ENCODE assay signal across 9 cellular contexts in genomic region chr9:133558191-133559126, GRCh38. TPM values are rescaled to one million over a fixed set of nuclear protein-coding genes. Genes with fewer than 3 reads are reported as not detected.
A peak's percentile ranks its signal among the peaks of the same experiment; 100 is the strongest.
DNase-seq lines count a peak whose midpoint lies in the region; ATAC-seq, FAIRE-seq and TF ChIP-seq lines count a peak whose summit lies in the region.
"Had no signal": no experiment of that assay in that cellular context is flagged by ENCODE, and none has a peak within 500 bp of the region (broad histone marks: within the 10 kb centered on the region; RNA-seq: fewer than 3 reads in every experiment).

No MANE protein-coding gene starts in this region.

- no peaks in the 10 kb centered on the region for H4K20me1 ChIP-seq in BLaER1
- H4K20me1 ChIP-seq in endothelial cell of umbilical vein (replicated peaks; ENCODE audit: control insufficient read depth, extremely low read depth, insufficient read depth, low read length): no peaks in the 10 kb centered on the region

- H3K4me1 Mint-ChIP-seq in natural killer cell: peaks cover 16 to 22% of the 10 kb centered on the region in 2 donors

- H3K4me1 ChIP-seq in BLaER1 (peaks cover 95% of the 10 kb centered on the region), endothelial cell of umbilical vein (ENCODE audit: control insufficient read depth, extremely low read depth, insufficient read depth, low read length) (peaks cover 14% of the 10 kb centered on the region), urinary bladder (ENCODE audit: insufficient read depth) (no peaks in the 10 kb centered on the region), testis (peaks cover 17% of the 10 kb centered on the region)

- no peaks in the 10 kb centered on the region for H3K9me3 Mint-ChIP-seq in natural killer cell

- peak overlapping the region; percentile 24 for H2AFZ ChIP-seq in endothelial cell of umbilical vein (ENCODE audit: low read depth, low read length)

- TF ChIP-seq POLR2A in endothelial cell of umbilical vein (IDR thresholded peaks at IDR 0.05; ENCODE audit: low read depth, low read length): no peak
- no peak for TF ChIP-seq POLR2A in testis (IDR thresholded peaks at IDR 0.05)

- dilution Hi-C loops in endothelial cell of umbilical vein (cut with MboI; ENCODE audit: extremely low pct_ligation_motif_present, low sequenced_read_pairs): no loop called here

- H3K79me2 ChIP-seq in endothelial cell of umbilical vein (ENCODE audit: control insufficient read depth, insufficient read depth, low read length): no peaks in the 10 kb centered on the region

- WGBS in urinary bladder: 37% methylated on average over 31 of the region's 31 CpGs
- WGBS in testis, 2 donors: 71 to 81% methylated on average over 30 to 31 of the region's 31 CpGs

- H3K4me2 ChIP-seq in BLaER1 (peak overlapping the region; percentile 96), endothelial cell of umbilical vein (ENCODE audit: insufficient read depth, low read length) (peak overlapping the region; percentile 20)

- POLR2A ChIA-PET in endothelial cell of umbilical vein (lab: Charles Lee): no interaction called here

- FAIRE-seq in RCC 7860 (lab: Jason Lieb, UNC) (peak; percentile 36), endothelial cell of umbilical vein (lab: Jason Lieb, UNC) (peak; percentile 81)

- peak; percentile 39 for ATAC-seq in GM21786 (IDR thresholded peaks at IDR 0.05; ENCODE audit: unreplicated experiment)
- ATAC-seq in natural killer cell: peak; percentile 53 to 83 (median 74)

- H3K9ac ChIP-seq in BLaER1 (peak overlapping the region; percentile 74), endothelial cell of umbilical vein (replicated peaks; ENCODE audit: extremely low read depth, insufficient read depth, low read length) (no peak overlapping the region)

- peak overlapping the region; percentile 67 to 82 for H3K27ac Mint-ChIP-seq in natural killer cell

- H3K9me3 ChIP-seq in BLaER1 (no peaks in the 10 kb centered on the region), endothelial cell of umbilical vein (replicated peaks; ENCODE audit: control insufficient read depth, insufficient read depth, low read length) (no peaks in the 10 kb centered on the region), testis (no peaks in the 10 kb centered on the region)
- H3K9me3 ChIP-seq: neutrophil had no signal

- CTCF ChIA-PET in endothelial cell of umbilical vein (lab: Charles Lee): interaction anchor here (1.1 kb wide), 1 partner anchor 414 kb away, joined by 3 read pairs; no protein-coding TSS in a partner anchor

- peak; percentile 47 for DNase-seq in RCC 7860 (ENCODE audit: low spot score)
- peak; percentile 26 for DNase-seq in endothelial cell of umbilical vein (ENCODE audit: low read depth, low spot score)
- peak; percentile 41 for DNase-seq in natural killer cell
- no peak for DNase-seq in testis
- DNase-seq in SKM-1 treated with dmso at 0.1 percent for 144 hours (lab: John Stamatoyannopoulos, UW; ENCODE audit: unreplicated experiment): no peak

- H3K27ac ChIP-seq in BLaER1 (peak overlapping the region; percentile 97), endothelial cell of umbilical vein (ENCODE audit: insufficient read depth, low read depth, low read length) (peak overlapping the region; percentile 30), urinary bladder (ENCODE audit: low read depth) (peak overlapping the region; percentile 44), testis (peak overlapping the region in 1 of 2 donors; percentile 0)
- H3K27ac ChIP-seq: neutrophil had no signal

- H3K9me1 ChIP-seq in endothelial cell of umbilical vein (replicated peaks; ENCODE audit: control insufficient read depth, extremely low read depth, insufficient read depth, low read length): no peaks in the 10 kb centered on the region

- intact Hi-C loops in endothelial cell of umbilical vein (cut with micrococcal nuclease) (no loop called here), natural killer cell (cut with micrococcal nuclease) (no loop called here), testis (cut with DNase I; ENCODE audit: low total_unique reads) (no loop called here)

- H3K4me3 Mint-ChIP-seq in natural killer cell: peak overlapping the region; percentile 65

- H3K36me3 Mint-ChIP-seq in natural killer cell: no peaks in the 10 kb centered on the region

- H3K4me3 ChIP-seq in BLaER1 (peak overlapping the region; percentile 21), endothelial cell of umbilical vein (replicated peaks in 1 of 3; ENCODE audit: insufficient read depth in 1 of 3, low read depth in 1 of 3, low read length in 3 of 3) (no peak overlapping the region), urinary bladder (ENCODE audit: low read depth, low read length) (no peak overlapping the region), testis (no peak overlapping the region)

- no TSS peak for BruUV-seq in endothelial cell of umbilical vein (replicated peaks; lab: Mats Ljungman, UMichigan)

- no peak for TF ChIP-seq CTCF in endothelial cell of umbilical vein (IDR thresholded peaks at IDR 0.05; ENCODE audit: extremely low read depth in 1 of 2, insufficient read depth in 1 of 2, low read depth in 1 of 2, low read length in 2 of 2)
- TF ChIP-seq CTCF in natural killer cell (IDR thresholded peaks at IDR 0.05): no peak
- TF ChIP-seq CTCF in testis (IDR thresholded peaks at IDR 0.05): no peak

- H3K27me3 ChIP-seq in BLaER1: no peaks in the 10 kb centered on the region
- H3K27me3 ChIP-seq in endothelial cell of umbilical vein (ENCODE audit: control insufficient read depth in 2 of 2, insufficient read depth in 2 of 2, low read length in 2 of 2): no peaks in the 10 kb centered on the region
- no peaks in the 10 kb centered on the region for H3K27me3 ChIP-seq in testis

- peaks cover 0 to 16% of the 10 kb centered on the region in 2 donors for H3K27me3 Mint-ChIP-seq in natural killer cell (ENCODE audit: low read depth in 2 of 2)

- H3K36me3 ChIP-seq in BLaER1: no peaks in the 10 kb centered on the region
- H3K36me3 ChIP-seq in endothelial cell of umbilical vein (ENCODE audit: control insufficient read depth in 2 of 2, extremely low read depth in 1 of 2, insufficient read depth in 2 of 2, low read length in 2 of 2): no peaks in the 10 kb centered on the region
- H3K36me3 ChIP-seq in urinary bladder (ENCODE audit: insufficient read depth): no peaks in the 10 kb centered on the region
- H3K36me3 ChIP-seq in testis (ENCODE audit: low read depth, missing control alignments): no peaks in the 10 kb centered on the region
- H3K36me3 ChIP-seq: neutrophil had no signal

TF ChIP-seq in endothelial cell of umbilical vein, 7 proteins besides CTCF, POLR2A, EP300 and RAD21:
- TF ChIP-seq, protein P1, sequence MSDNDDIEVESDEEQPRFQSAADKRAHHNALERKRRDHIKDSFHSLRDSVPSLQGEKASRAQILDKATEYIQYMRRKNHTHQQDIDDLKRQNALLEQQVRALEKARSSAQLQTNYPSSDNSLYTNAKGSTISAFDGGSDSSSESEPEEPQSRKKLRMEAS (IDR thresholded peaks at IDR 0.05; ENCODE audit: insufficient read depth, insufficient read length): no peak
- peak; percentile 69 for TF ChIP-seq GATA2 (IDR thresholded peaks at IDR 0.05; ENCODE audit: insufficient read depth, insufficient read length, low read depth, low read length)
- TF ChIP-seq EZH2 (IDR thresholded peaks at IDR 0.05; ENCODE audit: borderline replicate concordance, low read depth, low read length, severe bottlenecking): no peak
- peak; percentile 30 for TF ChIP-seq JUN (IDR thresholded peaks at IDR 0.05; ENCODE audit: borderline replicate concordance, insufficient read depth, insufficient read length, low read depth)
- TF ChIP-seq POLR2AphosphoS5 (IDR thresholded peaks at IDR 0.05; ENCODE audit: insufficient read depth, low read depth, low read length): no peak
- TF ChIP-seq MYC (IDR thresholded peaks at IDR 0.05; ENCODE audit: low read depth, low read length): no peak
- peak; percentile 81 for TF ChIP-seq FOS (IDR thresholded peaks at IDR 0.05; ENCODE audit: borderline replicate concordance, insufficient read depth, low read length)

RNA-seq across cellular contexts. Expression of gene ADAMTSL2, which starts 24.0 kb away (rescaled TPM):
- total RNA-seq in endothelial cell of umbilical vein (not detected in 2 replicates), natural killer cell (not detected), urinary bladder (2.2 TPM), testis (10 to 100 TPM in 1 of 2 donors, 1 to 10 TPM in 1; 9.4 to 11.1 TPM)
- polyA plus RNA-seq in endothelial cell of umbilical vein (not detected in 2 replicates), urinary bladder (8.9 TPM), testis (ENCODE audit: insufficient read depth, low read depth, low replicate concordance) (3.8 TPM)
- polyA plus RNA-seq in endothelial cell of umbilical vein (2011; cell fraction: cytosol; rRNA removed): not detected in 2 replicates
- polyA plus RNA-seq in endothelial cell of umbilical vein (2011; cell fraction: nucleus; rRNA removed): not detected in 2 replicates
- not detected in 2 replicates for polyA plus RNA-seq in endothelial cell of umbilical vein (2012)
- polyA minus RNA-seq in endothelial cell of umbilical vein: not detected in 2 replicates
- not detected for polyA minus RNA-seq in endothelial cell of umbilical vein (2011; cell fraction: cytosol; rRNA and poly(A)+ RNA removed)
- not detected in 2 replicates for polyA minus RNA-seq in endothelial cell of umbilical vein (2011; cell fraction: nucleus; rRNA and poly(A)+ RNA removed)

RNA-seq across cellular contexts. Expression of gene MYMK, which starts 33.7 kb away (rescaled TPM):
- not detected in 2 replicates for total RNA-seq in endothelial cell of umbilical vein
- polyA plus RNA-seq in endothelial cell of umbilical vein: not detected in 2 replicates
- polyA plus RNA-seq in endothelial cell of umbilical vein (2011; cell fraction: cytosol; rRNA removed): not detected in 2 replicates
- polyA plus RNA-seq in endothelial cell of umbilical vein (2011; cell fraction: nucleus; rRNA removed): not detected in 2 replicates
- polyA plus RNA-seq in endothelial cell of umbilical vein (2012): not detected in 2 replicates
- not detected in 2 replicates for polyA minus RNA-seq in endothelial cell of umbilical vein
- not detected for polyA minus RNA-seq in endothelial cell of umbilical vein (2011; cell fraction: cytosol; rRNA and poly(A)+ RNA removed)
- not detected in 2 replicates for polyA minus RNA-seq in endothelial cell of umbilical vein (2011; cell fraction: nucleus; rRNA and poly(A)+ RNA removed)
- not detected for total RNA-seq in natural killer cell
- total RNA-seq in urinary bladder: 1.2 TPM
- polyA plus RNA-seq in urinary bladder: not detected
- total RNA-seq in testis: not detected
- polyA plus RNA-seq in testis (ENCODE audit: insufficient read depth, low read depth, low replicate concordance): 0.87 TPM

RNA-seq across cellular contexts. Expression of gene FAM163B, which starts 50.7 kb away (rescaled TPM):
- total RNA-seq in endothelial cell of umbilical vein (not detected in 2 replicates), natural killer cell (not detected), urinary bladder (0.26 TPM), testis (1 to 10 TPM; 2.8 to 3.8 TPM)
- polyA plus RNA-seq in endothelial cell of umbilical vein (not detected in 2 replicates), urinary bladder (0.86 TPM), testis (ENCODE audit: insufficient read depth, low read depth, low replicate concordance) (2.2 TPM)
- not detected in 2 replicates for polyA plus RNA-seq in endothelial cell of umbilical vein (2011; cell fraction: cytosol; rRNA removed)
- not detected in 2 replicates for polyA plus RNA-seq in endothelial cell of umbilical vein (2011; cell fraction: nucleus; rRNA removed)
- not detected in 2 replicates for polyA plus RNA-seq in endothelial cell of umbilical vein (2012)
- not detected in 2 replicates for polyA minus RNA-seq in endothelial cell of umbilical vein
- not detected for polyA minus RNA-seq in endothelial cell of umbilical vein (2011; cell fraction: cytosol; rRNA and poly(A)+ RNA removed)
- polyA minus RNA-seq in endothelial cell of umbilical vein (2011; cell fraction: nucleus; rRNA and poly(A)+ RNA removed): not detected in 2 replicates

Comparison
In these comparisons a context has a peak if more than half of its experiments do, and no peak if none do; other contexts are left out.
1. DNase-seq: peak in RCC 7860 (single experiment), endothelial cell of umbilical vein (single experiment) and natural killer cell (single experiment); none in testis (single experiment) and SKM-1 treated with dmso at 0.1 percent for 144 hours (single experiment).